Comparison of ENCODE assay signal across 8 cellular contexts in the genomic region with DNA sequence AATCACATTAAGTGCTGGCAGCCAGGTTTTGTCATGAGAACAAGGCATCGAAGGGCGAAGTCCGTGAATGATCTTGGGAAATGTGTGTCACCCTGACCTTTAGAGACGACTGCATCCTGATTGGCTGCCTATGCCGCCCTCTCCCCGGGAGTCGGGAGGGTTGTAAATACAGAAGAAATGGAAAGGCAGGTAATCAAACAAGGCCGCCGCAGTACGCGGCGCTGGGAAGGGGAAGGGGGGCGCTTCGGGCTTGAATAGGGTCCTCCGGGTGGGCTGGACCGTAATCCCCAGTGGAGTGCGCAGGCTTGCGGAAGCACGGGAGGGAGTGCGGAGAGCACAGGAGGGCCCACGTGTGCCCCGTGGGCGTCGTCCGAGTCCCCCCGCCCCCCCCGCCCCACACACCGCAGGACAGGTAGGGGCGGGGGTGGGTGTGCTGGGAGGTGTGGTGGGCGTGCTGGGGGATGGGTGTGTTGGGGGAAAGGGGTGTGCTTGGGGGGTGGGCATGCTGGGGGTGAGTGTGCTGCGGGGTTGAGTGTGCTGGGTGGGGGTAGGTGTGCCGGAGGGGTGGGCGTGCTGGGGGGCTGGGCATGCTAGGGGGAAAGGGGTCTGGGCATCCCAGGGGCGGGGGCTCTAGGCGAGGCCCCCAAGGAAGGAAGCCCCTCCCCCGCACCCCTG.
A peak's percentile ranks its signal among the peaks of the same experiment; 100 is the strongest.
DNase-seq lines count a peak whose midpoint lies in the region; ATAC-seq and TF ChIP-seq lines count a peak whose summit lies in the region.

No MANE protein-coding gene starts in this region.

- peak overlapping the region; percentile 93 to 99 (median 95) for H3K27ac Mint-ChIP-seq in CD4-positive, alpha-beta memory T cell
- H3K27ac Mint-ChIP-seq in dendritic cell treated with granulocyte-macrophage colony-stimulating factor and Interleukin-4, amounts not matched to agents 40 ng/mL and 50 ng/mL, for 4 days = peak overlapping the region; percentile 93

- no peaks in the 10 kb centered on the region for H3K9me3 ChIP-seq in CD4-positive, alpha-beta memory T cell (ENCODE audit: control insufficient read depth in 1 of 2, low read length in 2 of 2)
- H3K9me3 ChIP-seq in Loucy (ENCODE audit: insufficient read depth, low read depth, low read length) (no peaks in the 10 kb centered on the region), lung (ENCODE audit: control insufficient read depth in 2 of 2, insufficient read depth in 1 of 2, low read length in 1 of 2) (no peaks in the 10 kb centered on the region)

- ATAC-seq in lung (ENCODE audit: insufficient read depth, low FRiP score) = peak; percentile 25

- CTCF ChIA-PET in CD4-positive, alpha-beta memory T cell (lab: Charles Lee; ENCODE audit: partially characterized antibody) = interaction anchor here (2.0 to 3.6 kb wide), 2 partner anchors 11 to 727 kb away, joined by 4 to 18 read pairs; a partner anchor contains a TSS

- WGBS in lung, 2 donors = 1% methylated on average over 32 to 36 of the region's 36 CpGs

- peaks cover 9 to 17% (median 13%) of the 10 kb centered on the region in 4 donors for H3K4me1 Mint-ChIP-seq in CD4-positive, alpha-beta memory T cell
- H3K4me1 Mint-ChIP-seq in dendritic cell treated with granulocyte-macrophage colony-stimulating factor and Interleukin-4, amounts not matched to agents 40 ng/mL and 50 ng/mL, for 4 days (ENCODE audit: low read depth) = peaks cover 32% of the 10 kb centered on the region

- H3K4me3 Mint-ChIP-seq in CD4-positive, alpha-beta memory T cell = peak overlapping the region; percentile 89 to 98 (median 92)
- H3K4me3 Mint-ChIP-seq in dendritic cell treated with granulocyte-macrophage colony-stimulating factor and Interleukin-4, amounts not matched to agents 40 ng/mL and 50 ng/mL, for 4 days = peak overlapping the region; percentile 90

- H3K27ac ChIP-seq in CD4-positive, alpha-beta memory T cell (ENCODE audit: low read depth, low read length) = peak overlapping the region; percentile 78
- peak overlapping the region; percentile 93 to 100 for H3K27ac ChIP-seq in lung (ENCODE audit: low read depth in 1 of 2, low read length in 1 of 2)

- no peaks in the 10 kb centered on the region for H3F3A ChIP-seq in Loucy (ENCODE audit: low read depth)

- H4K20me1 ChIP-seq in Loucy (ENCODE audit: insufficient read depth, low read length, poor library complexity, severe bottlenecking) = no peaks in the 10 kb centered on the region

- TF ChIP-seq CTCF in Loucy (conservative IDR thresholded peaks at IDR 0.05; ENCODE audit: low read length) (no peak), lung (IDR thresholded peaks at IDR 0.05; ENCODE audit: control extremely low read depth, extremely low read depth) (no peak)

- H3K27me3 ChIP-seq in CD4-positive, alpha-beta memory T cell (ENCODE audit: insufficient read depth, low read length) = no peaks in the 10 kb centered on the region
- H3K27me3 ChIP-seq in Loucy (ENCODE audit: insufficient read depth, low read length, poor library complexity, severe bottlenecking) = no peaks in the 10 kb centered on the region
- H3K27me3 ChIP-seq in lung (ENCODE audit: control insufficient read depth, insufficient read depth) = no peaks in the 10 kb centered on the region

- no peaks in the 10 kb centered on the region for H3K9me3 Mint-ChIP-seq in CD4-positive, alpha-beta memory T cell
- no peaks in the 10 kb centered on the region for H3K9me3 Mint-ChIP-seq in dendritic cell treated with granulocyte-macrophage colony-stimulating factor and Interleukin-4, amounts not matched to agents 40 ng/mL and 50 ng/mL, for 4 days

- H3K4me1 ChIP-seq in CD4-positive, alpha-beta memory T cell (ENCODE audit: insufficient read depth, low read length) = peaks cover 10% of the 10 kb centered on the region
- peaks cover 8% of the 10 kb centered on the region for H3K4me1 ChIP-seq in Loucy (ENCODE audit: insufficient read depth, low read length, poor library complexity, severe bottlenecking)
- H3K4me1 ChIP-seq in lung (ENCODE audit: control insufficient read depth in 2 of 2, insufficient read depth in 2 of 2, low read length in 2 of 2) = peaks cover 0 to 8% of the 10 kb centered on the region in 2 donors

- H3K9me2 ChIP-seq in Loucy (replicated peaks; ENCODE audit: low read depth, low read length) = no peaks in the 10 kb centered on the region

- POLR2A ChIA-PET in CD4-positive, alpha-beta memory T cell (lab: Charles Lee; ENCODE audit: partially characterized antibody) = interaction anchor here (0.9 to 1.0 kb wide), 6 partner anchors 10 to 1067 kb away, joined by 3 to 10 read pairs (median 3); a partner anchor contains a TSS

- H3K36me3 ChIP-seq in CD4-positive, alpha-beta memory T cell (ENCODE audit: insufficient read depth, low read length) = no peaks in the 10 kb centered on the region
- H3K36me3 ChIP-seq in Loucy (ENCODE audit: insufficient read depth, low read length) = no peaks in the 10 kb centered on the region
- H3K36me3 ChIP-seq in lung (ENCODE audit: control insufficient read depth in 2 of 2, insufficient read depth in 2 of 2, low read length in 2 of 2) = no peaks in the 10 kb centered on the region

- no peaks in the 10 kb centered on the region for H3K27me3 Mint-ChIP-seq in CD4-positive, alpha-beta memory T cell
- no peaks in the 10 kb centered on the region for H3K27me3 Mint-ChIP-seq in dendritic cell treated with granulocyte-macrophage colony-stimulating factor and Interleukin-4, amounts not matched to agents 40 ng/mL and 50 ng/mL, for 4 days

- DNase-seq in CD4-positive, alpha-beta memory T cell = peak; percentile 20 to 62 (median 33)
- peak; percentile 80 to 82 for DNase-seq in activated CD4-positive, alpha-beta T cell treated with anti-CD3 and anti-CD28 coated beads for 4 hours
- DNase-seq in lung (ENCODE audit: low spot score) (peak; percentile 65), NCI-H2107 (lab: John Stamatoyannopoulos, UW) (no peak), foreskin melanocyte (no peak)
- peak; percentile 47 to 62 (median 59) for DNase-seq in stimulated activated CD4-positive, alpha-beta T cell treated with anti-CD3 and anti-CD28 coated beads, TNF-alpha, amount 100 ng/mL, for 48 hours (ENCODE audit: low read depth in 3 of 3)

- peak overlapping the region; percentile 61 for H3K9ac ChIP-seq in Loucy (ENCODE audit: low read depth, low read length, poor library complexity, severe bottlenecking)

- peaks cover 0 to 3% of the 10 kb centered on the region in 2 donors for H3K36me3 Mint-ChIP-seq in CD4-positive, alpha-beta memory T cell
- H3K36me3 Mint-ChIP-seq in dendritic cell treated with granulocyte-macrophage colony-stimulating factor and Interleukin-4, amounts not matched to agents 40 ng/mL and 50 ng/mL, for 4 days (ENCODE audit: low read depth) = peaks cover 9% of the 10 kb centered on the region

- H2AFZ ChIP-seq in Loucy (ENCODE audit: low read length) = peak overlapping the region; percentile 99

- H3K4me3 ChIP-seq in CD4-positive, alpha-beta memory T cell (ENCODE audit: low read length in 2 of 2) = peak overlapping the region; percentile 66 to 90
- peak overlapping the region; percentile 98 for H3K4me3 ChIP-seq in Loucy (ENCODE audit: low read length, poor library complexity, severe bottlenecking)
- peak overlapping the region; percentile 74 for H3K4me3 ChIP-seq in lung

- no peaks in the 10 kb centered on the region for H3K79me2 ChIP-seq in Loucy (ENCODE audit: insufficient read depth, low read length)

- H3K4me2 ChIP-seq in Loucy (ENCODE audit: low read depth, low read length, poor library complexity, severe bottlenecking) = peak overlapping the region; percentile 88

- intact Hi-C loops in CD4-positive, alpha-beta memory T cell (cut with micrococcal nuclease) = no loop called here
- intact Hi-C loops in dendritic cell treated with granulocyte-macrophage colony-stimulating factor and Interleukin-4, amounts not matched to agents 40 ng/mL and 50 ng/mL, for 4 days (cut with micrococcal nuclease) = no loop called here

Comparison
In these comparisons a context has a peak if more than half of its experiments do, and no peak if none do; other contexts are left out.
1. DNase-seq: peak in CD4-positive, alpha-beta memory T cell (5 of 5), activated CD4-positive, alpha-beta T cell treated with anti-CD3 and anti-CD28 coated beads for 4 hours (2 of 2), lung (single experiment) and stimulated activated CD4-positive, alpha-beta T cell treated with anti-CD3 and anti-CD28 coated beads, TNF-alpha, amount 100 ng/mL, for 48 hours (3 of 3); none in NCI-H2107 (single experiment) and foreskin melanocyte (single experiment).
2. Peak in every context shown above with its lines, with median percentiles within 50 percentile points of each other: H3K4me3 ChIP-seq.